In genomic region chr2:127118038-127118437, GRCh38 we compare ENCODE assay signal across 19 cellular contexts.
"Had no signal": no experiment of that assay in that cellular context is flagged by ENCODE, and none has a peak within 500 bp of the region (broad histone marks: within the 10 kb centered on the region; RNA-seq: fewer than 3 reads in every experiment).

No MANE protein-coding gene starts in this region.

- H3K27ac Mint-ChIP-seq: activated naive CD4-positive, alpha-beta T cell treated with anti-CD3 and anti-CD28 coated beads, Interleukin-2, amount 50 U/mL, for 24 hours; brain; neural progenitor cell; stimulated activated memory B cell treated with anti-CD40 and anti-IgM and Interleukin-4, amounts not matched to agents 10 μg/mL and 1 μg/mL and 100 μg/mL, for 72 hours; WTC11 had no signal

- H3K36me3 ChIP-seq: gastroesophageal sphincter, neural progenitor cell, ovary, upper lobe of right lung had no signal

- H3K36me3 Mint-ChIP-seq: activated naive CD4-positive, alpha-beta T cell treated with anti-CD3 and anti-CD28 coated beads, Interleukin-2, amount 50 U/mL, for 24 hours; brain; naive thymus-derived CD8-positive, alpha-beta T cell; neural progenitor cell; stimulated activated memory B cell treated with anti-CD40 and anti-IgM and Interleukin-4, amounts not matched to agents 10 μg/mL and 1 μg/mL and 100 μg/mL, for 72 hours had no signal

- H3K4me1 Mint-ChIP-seq: activated naive CD4-positive, alpha-beta T cell treated with anti-CD3 and anti-CD28 coated beads, Interleukin-2, amount 50 U/mL, for 24 hours; brain; central memory CD8-positive, alpha-beta T cell had no signal

- H3K27ac ChIP-seq: epithelial cell of prostate, gastroesophageal sphincter, neural progenitor cell, ovary, psoas muscle, upper lobe of right lung had no signal

- H3K4me1 ChIP-seq: neural progenitor cell, psoas muscle, upper lobe of right lung had no signal

- H3K9me3 ChIP-seq: gastroesophageal sphincter, ovary, psoas muscle, upper lobe of right lung had no signal

- H3K27me3 ChIP-seq: neural progenitor cell, ovary, upper lobe of right lung had no signal

- H3K9me3 Mint-ChIP-seq: activated naive CD4-positive, alpha-beta T cell treated with anti-CD3 and anti-CD28 coated beads, Interleukin-2, amount 50 U/mL, for 24 hours; central memory CD8-positive, alpha-beta T cell; naive thymus-derived CD8-positive, alpha-beta T cell had no signal

- H3K9ac ChIP-seq: neural progenitor cell had no signal

- DNase-seq: activated gamma-delta T cell treated with Interleukin-2 at 50 U/mL for 16 hours; cortex of kidney; islet precursor cell; naive thymus-derived CD8-positive, alpha-beta T cell; psoas muscle; right cardiac atrium; stimulated activated CD4-positive, alpha-beta T cell treated with anti-CD3 and anti-CD28 coated beads, Interleukin-2, amount 100 ng/mL, for 24 hours; T-helper 9 cell; upper lobe of right lung had no signal

- H3K4me3 Mint-ChIP-seq: activated naive CD4-positive, alpha-beta T cell treated with anti-CD3 and anti-CD28 coated beads, Interleukin-2, amount 50 U/mL, for 24 hours; brain; central memory CD8-positive, alpha-beta T cell; naive thymus-derived CD8-positive, alpha-beta T cell; neural progenitor cell; stimulated activated memory B cell treated with anti-CD40 and anti-IgM and Interleukin-4, amounts not matched to agents 10 μg/mL and 1 μg/mL and 100 μg/mL, for 72 hours; WTC11 had no signal

- H3K27me3 Mint-ChIP-seq: activated naive CD4-positive, alpha-beta T cell treated with anti-CD3 and anti-CD28 coated beads, Interleukin-2, amount 50 U/mL, for 24 hours; stimulated activated memory B cell treated with anti-CD40 and anti-IgM and Interleukin-4, amounts not matched to agents 10 μg/mL and 1 μg/mL and 100 μg/mL, for 72 hours had no signal

- H3K4me3 ChIP-seq: gastroesophageal sphincter, lung, neural progenitor cell, ovary, psoas muscle, upper lobe of right lung had no signal
